In genomic region chr6:41027799-41028617, GRCh38 we compare ENCODE assay signal across 8 cellular contexts. TPM values are rescaled to one million over a fixed set of nuclear protein-coding genes. Genes with fewer than 3 reads are reported as not detected.
DNase-seq lines count a peak whose midpoint lies in the region; ATAC-seq and TF ChIP-seq lines count a peak whose summit lies in the region.

No MANE protein-coding gene starts in this region.

- no peaks in the 10 kb centered on the region for H3K9me2 ChIP-seq in OCI-LY7 (ENCODE audit: insufficient read depth, low read length)

- TF ChIP-seq CTCF in OCI-LY7 (conservative IDR thresholded peaks at IDR 0.05; ENCODE audit: low read length) (peak; percentile 99), fibroblast of mammary gland (conservative IDR thresholded peaks at IDR 0.05; ENCODE audit: control insufficient read depth, insufficient read depth, low read depth, low read length) (peak; percentile 60)

- peaks cover 8 to 31% (median 23%) of the 10 kb centered on the region in 4 donors for H3K4me1 Mint-ChIP-seq in CD4-positive, CD25-positive, alpha-beta regulatory T cell
- peaks cover 23% of the 10 kb centered on the region for H3K4me1 Mint-ChIP-seq in activated T-cell treated with anti-CD3 and anti-CD28 coated beads, Interleukin-2, amount 50 U/mL, for 72 hours (ENCODE audit: low read depth)
- peaks cover 17 to 25% (median 23%) of the 10 kb centered on the region in 4 donors for H3K4me1 Mint-ChIP-seq in naive thymus-derived CD8-positive, alpha-beta T cell
- peaks cover 25% of the 10 kb centered on the region for H3K4me1 Mint-ChIP-seq in stimulated activated effector memory CD8-positive, alpha-beta T cell treated with anti-CD3 and anti-CD28 coated beads, Interleukin-12 subunit alpha, Interleukin-12 subunit beta, amount 100 ng/mL, for 72 hours

- peak overlapping the region; percentile 88 to 95 (median 90) for H3K4me3 Mint-ChIP-seq in CD4-positive, CD25-positive, alpha-beta regulatory T cell
- H3K4me3 Mint-ChIP-seq in activated T-cell treated with anti-CD3 and anti-CD28 coated beads, Interleukin-2, amount 50 U/mL, for 72 hours, result peak overlapping the region; percentile 60 to 85
- H3K4me3 Mint-ChIP-seq in naive thymus-derived CD8-positive, alpha-beta T cell, result peak overlapping the region; percentile 72 to 95 (median 88)
- H3K4me3 Mint-ChIP-seq in stimulated activated effector memory CD8-positive, alpha-beta T cell treated with anti-CD3 and anti-CD28 coated beads, Interleukin-12 subunit alpha, Interleukin-12 subunit beta, amount 100 ng/mL, for 72 hours, result peak overlapping the region; percentile 72

- no peaks in the 10 kb centered on the region for H3K27me3 ChIP-seq in CD4-positive, CD25-positive, alpha-beta regulatory T cell (ENCODE audit: control insufficient read depth, insufficient read depth, low read length)

- H3K27me3 Mint-ChIP-seq in CD4-positive, CD25-positive, alpha-beta regulatory T cell, result no peaks in the 10 kb centered on the region
- H3K27me3 Mint-ChIP-seq in activated T-cell treated with anti-CD3 and anti-CD28 coated beads, Interleukin-2, amount 50 U/mL, for 72 hours (ENCODE audit: low read depth), result no peaks in the 10 kb centered on the region
- no peaks in the 10 kb centered on the region for H3K27me3 Mint-ChIP-seq in naive thymus-derived CD8-positive, alpha-beta T cell

- peak overlapping the region; percentile 94 for H2AFZ ChIP-seq in OCI-LY7 (ENCODE audit: low read length)

- H4K20me1 ChIP-seq in OCI-LY7 (ENCODE audit: insufficient read depth, low read length), result no peaks in the 10 kb centered on the region

- intact Hi-C loops in OCI-LY7 (cut with micrococcal nuclease; ENCODE audit: unreplicated experiment), result loop anchor here (1.0 kb wide), 1 partner anchor 22 kb away; no protein-coding TSS in a partner anchor

- BruUV-seq in OCI-LY7 (replicated peaks; lab: Mats Ljungman, UMichigan), result no TSS peak

- POLR2A ChIA-PET in OCI-LY7 (lab: Charles Lee), result no interaction called here
- POLR2A ChIA-PET in naive thymus-derived CD8-positive, alpha-beta T cell (lab: Charles Lee), result interaction anchor here (1.3 to 2.1 kb wide), 4 partner anchors 9 to 45 kb away, joined by 3 to 10 read pairs (median 6); partner anchors contain the start of genes NFYA and OARD1

- peaks cover 25% of the 10 kb centered on the region for H3K4me1 ChIP-seq in CD4-positive, CD25-positive, alpha-beta regulatory T cell (ENCODE audit: control insufficient read depth, insufficient read depth, low read length, poor library complexity, severe bottlenecking)
- H3K4me1 ChIP-seq in OCI-LY7 (ENCODE audit: insufficient read depth, low read length, poor library complexity, severe bottlenecking), result peaks cover 22% of the 10 kb centered on the region

- H3K27ac ChIP-seq in CD4-positive, CD25-positive, alpha-beta regulatory T cell (ENCODE audit: insufficient read depth, low read length, poor library complexity, severe bottlenecking), result peak overlapping the region; percentile 65
- H3K27ac ChIP-seq in OCI-LY7 (ENCODE audit: low read depth, low read length, poor library complexity, severe bottlenecking), result no peak overlapping the region

- DNase-seq in CD4-positive, CD25-positive, alpha-beta regulatory T cell, result peak; percentile 63 to 83 (median 74)
- DNase-seq in OCI-LY7 (ENCODE audit: low spot score), result peak; percentile 73
- DNase-seq in activated T-cell treated with anti-CD3 and anti-CD28 coated beads, Interleukin-2, amount 50 U/mL, for 72 hours, result peak; percentile 81 to 93
- DNase-seq in fibroblast of mammary gland (ENCODE audit: low read depth), result peak; percentile 57
- DNase-seq in naive thymus-derived CD8-positive, alpha-beta T cell, result peak; percentile 36 to 82 (median 70)
- peak; percentile 91 to 93 for DNase-seq in stimulated activated effector memory CD8-positive, alpha-beta T cell treated with anti-CD3 and anti-CD28 coated beads, Interleukin-12 subunit alpha, Interleukin-12 subunit beta, amount 100 ng/mL, for 72 hours (ENCODE audit: low spot score in 2 of 2)

- peak overlapping the region; percentile 81 for H3K4me3 ChIP-seq in CD4-positive, CD25-positive, alpha-beta regulatory T cell (ENCODE audit: low read depth, low read length)
- H3K4me3 ChIP-seq in OCI-LY7 (ENCODE audit: low read depth, low read length, poor library complexity, severe bottlenecking) (peak overlapping the region; percentile 59), fibroblast of mammary gland (ENCODE audit: control insufficient read depth, low read depth, low read length) (peak overlapping the region; percentile 44)

- H3K4me2 ChIP-seq in OCI-LY7 (ENCODE audit: low read length), result peak overlapping the region; percentile 73

- H3K27ac Mint-ChIP-seq in CD4-positive, CD25-positive, alpha-beta regulatory T cell, result peak overlapping the region; percentile 93 to 99 (median 93)
- H3K27ac Mint-ChIP-seq in activated T-cell treated with anti-CD3 and anti-CD28 coated beads, Interleukin-2, amount 50 U/mL, for 72 hours, result peak overlapping the region; percentile 67
- H3K27ac Mint-ChIP-seq in naive thymus-derived CD8-positive, alpha-beta T cell, result peak overlapping the region; percentile 66 to 97 (median 86)
- peak overlapping the region; percentile 58 for H3K27ac Mint-ChIP-seq in stimulated activated effector memory CD8-positive, alpha-beta T cell treated with anti-CD3 and anti-CD28 coated beads, Interleukin-12 subunit alpha, Interleukin-12 subunit beta, amount 100 ng/mL, for 72 hours

- no peaks in the 10 kb centered on the region for H3K9me3 ChIP-seq in CD4-positive, CD25-positive, alpha-beta regulatory T cell (ENCODE audit: control insufficient read depth in 2 of 2, low read length in 2 of 2)
- H3K9me3 ChIP-seq in OCI-LY7 (ENCODE audit: low read length), result no peaks in the 10 kb centered on the region

- no peaks in the 10 kb centered on the region for H3K79me2 ChIP-seq in OCI-LY7 (ENCODE audit: insufficient read depth, low read depth, low read length)

- H3K36me3 ChIP-seq in CD4-positive, CD25-positive, alpha-beta regulatory T cell (ENCODE audit: control insufficient read depth, insufficient read depth, low read length), result no peaks in the 10 kb centered on the region
- no peaks in the 10 kb centered on the region for H3K36me3 ChIP-seq in OCI-LY7 (ENCODE audit: insufficient read depth, low read length)

- H3K36me3 Mint-ChIP-seq in CD4-positive, CD25-positive, alpha-beta regulatory T cell, result no peaks in the 10 kb centered on the region
- no peaks in the 10 kb centered on the region for H3K36me3 Mint-ChIP-seq in activated T-cell treated with anti-CD3 and anti-CD28 coated beads, Interleukin-2, amount 50 U/mL, for 72 hours (ENCODE audit: insufficient read depth in 2 of 2)
- H3K36me3 Mint-ChIP-seq in naive thymus-derived CD8-positive, alpha-beta T cell, result no peaks in the 10 kb centered on the region
- H3K36me3 Mint-ChIP-seq in stimulated activated effector memory CD8-positive, alpha-beta T cell treated with anti-CD3 and anti-CD28 coated beads, Interleukin-12 subunit alpha, Interleukin-12 subunit beta, amount 100 ng/mL, for 72 hours, result peaks cover 6% of the 10 kb centered on the region

- no peaks in the 10 kb centered on the region for H3K9me3 Mint-ChIP-seq in CD4-positive, CD25-positive, alpha-beta regulatory T cell
- H3K9me3 Mint-ChIP-seq in activated T-cell treated with anti-CD3 and anti-CD28 coated beads, Interleukin-2, amount 50 U/mL, for 72 hours, result no peaks in the 10 kb centered on the region
- no peaks in the 10 kb centered on the region for H3K9me3 Mint-ChIP-seq in naive thymus-derived CD8-positive, alpha-beta T cell
- no peaks in the 10 kb centered on the region for H3K9me3 Mint-ChIP-seq in stimulated activated effector memory CD8-positive, alpha-beta T cell treated with anti-CD3 and anti-CD28 coated beads, Interleukin-12 subunit alpha, Interleukin-12 subunit beta, amount 100 ng/mL, for 72 hours

- ATAC-seq in CD4-positive, CD25-positive, alpha-beta regulatory T cell (ENCODE audit: low read depth in 2 of 2), result peak; percentile 81 to 87
- ATAC-seq in GM19324 (IDR thresholded peaks at IDR 0.05; ENCODE audit: low FRiP score, unreplicated experiment) (peak; percentile 82), HG03442 (IDR thresholded peaks at IDR 0.05; ENCODE audit: unreplicated experiment) (peak; percentile 81)
- peak; percentile 90 to 91 for ATAC-seq in activated T-cell treated with anti-CD3 and anti-CD28 coated beads, Interleukin-2, amount 50 U/mL, for 72 hours (replicated peaks in 1 of 2)
- ATAC-seq in naive thymus-derived CD8-positive, alpha-beta T cell, result peak; percentile 86 to 89
- ATAC-seq in stimulated activated effector memory CD8-positive, alpha-beta T cell treated with anti-CD3 and anti-CD28 coated beads, Interleukin-12 subunit alpha, Interleukin-12 subunit beta, amount 100 ng/mL, for 72 hours, result peak; percentile 90

- CTCF ChIA-PET in OCI-LY7 (lab: Charles Lee; ENCODE audit: unreplicated experiment), result interaction anchor here (1.0 to 1.9 kb wide), 3 partner anchors 20 to 41 kb away, joined by 4 to 6 read pairs (median 5); no protein-coding TSS in a partner anchor

RNA-seq across cellular contexts. Expression of gene UNC5CL, which starts 11.0 kb away (rescaled TPM):
- 4.4 TPM for total RNA-seq in CD4-positive, CD25-positive, alpha-beta regulatory T cell
- polyA plus RNA-seq in CD4-positive, CD25-positive, alpha-beta regulatory T cell, result under 1 TPM; 0.11 to 0.68 (median 0.20) TPM
- total RNA-seq in OCI-LY7 (2014; rRNA removed; shearing (Covaris generic)), result 0.62 and 0.85 TPM in 2 replicates
- total RNA-seq in OCI-LY7 (2022), result 0.49 and 0.63 TPM in 2 replicates
- total RNA-seq in activated T-cell treated with anti-CD3 and anti-CD28 coated beads, Interleukin-2, amount 50 U/mL, for 72 hours, result 1 to 10 TPM; 4.0 to 5.5 TPM
- total RNA-seq in naive thymus-derived CD8-positive, alpha-beta T cell, result 1 to 10 TPM; 6.3 to 7.3 TPM
- under 1 TPM in 2 of 3 donors, not detected in 1; 0.07 to 0.34 TPM for polyA plus RNA-seq in naive thymus-derived CD8-positive, alpha-beta T cell

RNA-seq across cellular contexts. Expression of gene TSPO2, which starts 14.3 kb away (rescaled TPM):
- not detected for total RNA-seq in CD4-positive, CD25-positive, alpha-beta regulatory T cell
- polyA plus RNA-seq in CD4-positive, CD25-positive, alpha-beta regulatory T cell, result not detected
- not detected in 2 replicates for total RNA-seq in OCI-LY7 (2014; rRNA removed; shearing (Covaris generic))
- total RNA-seq in OCI-LY7 (2022), result not detected in 2 replicates
- not detected for total RNA-seq in activated T-cell treated with anti-CD3 and anti-CD28 coated beads, Interleukin-2, amount 50 U/mL, for 72 hours
- not detected for total RNA-seq in naive thymus-derived CD8-positive, alpha-beta T cell
- not detected for polyA plus RNA-seq in naive thymus-derived CD8-positive, alpha-beta T cell

RNA-seq across cellular contexts. Expression of gene APOBEC2, which starts 25.0 kb away (rescaled TPM):
- total RNA-seq in CD4-positive, CD25-positive, alpha-beta regulatory T cell, result not detected
- 1 to 10 TPM in 1 of 4 donors, under 1 TPM in 3; 0.67 to 1.1 (median 0.88) TPM for polyA plus RNA-seq in CD4-positive, CD25-positive, alpha-beta regulatory T cell
- not detected in 2 replicates for total RNA-seq in OCI-LY7 (2014; rRNA removed; shearing (Covaris generic))
- total RNA-seq in OCI-LY7 (2022), result not detected in 2 replicates
- total RNA-seq in activated T-cell treated with anti-CD3 and anti-CD28 coated beads, Interleukin-2, amount 50 U/mL, for 72 hours, result not detected
- not detected for total RNA-seq in naive thymus-derived CD8-positive, alpha-beta T cell
- polyA plus RNA-seq in naive thymus-derived CD8-positive, alpha-beta T cell, result under 1 TPM in 2 of 3 donors, not detected in 1; 0.39 to 0.45 TPM

RNA-seq across cellular contexts. Expression of gene OARD1, which starts 44.1 kb away (rescaled TPM):
- total RNA-seq in CD4-positive, CD25-positive, alpha-beta regulatory T cell, result 30.3 TPM
- polyA plus RNA-seq in CD4-positive, CD25-positive, alpha-beta regulatory T cell, result 10 to 100 TPM; 38.8 to 58.2 (median 53.6) TPM
- total RNA-seq in OCI-LY7 (2014; rRNA removed; shearing (Covaris generic)), result 19.5 and 21.0 TPM in 2 replicates
- 41.6 and 47.9 TPM in 2 replicates for total RNA-seq in OCI-LY7 (2022)
- total RNA-seq in activated T-cell treated with anti-CD3 and anti-CD28 coated beads, Interleukin-2, amount 50 U/mL, for 72 hours, result 10 to 100 TPM; 62.7 to 73.1 TPM
- total RNA-seq in naive thymus-derived CD8-positive, alpha-beta T cell, result 10 to 100 TPM; 48.7 to 52.1 TPM
- 10 to 100 TPM; 41.2 to 48.5 (median 48.1) TPM for polyA plus RNA-seq in naive thymus-derived CD8-positive, alpha-beta T cell

RNA-seq across cellular contexts. Expression of gene NFYA, which starts 44.8 kb away (rescaled TPM):
- total RNA-seq in CD4-positive, CD25-positive, alpha-beta regulatory T cell, result 37.9 TPM
- polyA plus RNA-seq in CD4-positive, CD25-positive, alpha-beta regulatory T cell, result 10 to 100 TPM; 15.9 to 24.1 (median 19.7) TPM
- total RNA-seq in OCI-LY7 (2014; rRNA removed; shearing (Covaris generic)), result 23.5 and 29.5 TPM in 2 replicates
- total RNA-seq in OCI-LY7 (2022), result 46.4 and 47.9 TPM in 2 replicates
- 10 to 100 TPM; 32.4 to 34.4 TPM for total RNA-seq in activated T-cell treated with anti-CD3 and anti-CD28 coated beads, Interleukin-2, amount 50 U/mL, for 72 hours
- 10 to 100 TPM; 58.9 to 60.0 TPM for total RNA-seq in naive thymus-derived CD8-positive, alpha-beta T cell
- 10 to 100 TPM; 17.0 to 27.9 (median 20.4) TPM for polyA plus RNA-seq in naive thymus-derived CD8-positive, alpha-beta T cell
